Comparison of ENCODE assay signal across 8 cellular contexts in the genomic region with DNA sequence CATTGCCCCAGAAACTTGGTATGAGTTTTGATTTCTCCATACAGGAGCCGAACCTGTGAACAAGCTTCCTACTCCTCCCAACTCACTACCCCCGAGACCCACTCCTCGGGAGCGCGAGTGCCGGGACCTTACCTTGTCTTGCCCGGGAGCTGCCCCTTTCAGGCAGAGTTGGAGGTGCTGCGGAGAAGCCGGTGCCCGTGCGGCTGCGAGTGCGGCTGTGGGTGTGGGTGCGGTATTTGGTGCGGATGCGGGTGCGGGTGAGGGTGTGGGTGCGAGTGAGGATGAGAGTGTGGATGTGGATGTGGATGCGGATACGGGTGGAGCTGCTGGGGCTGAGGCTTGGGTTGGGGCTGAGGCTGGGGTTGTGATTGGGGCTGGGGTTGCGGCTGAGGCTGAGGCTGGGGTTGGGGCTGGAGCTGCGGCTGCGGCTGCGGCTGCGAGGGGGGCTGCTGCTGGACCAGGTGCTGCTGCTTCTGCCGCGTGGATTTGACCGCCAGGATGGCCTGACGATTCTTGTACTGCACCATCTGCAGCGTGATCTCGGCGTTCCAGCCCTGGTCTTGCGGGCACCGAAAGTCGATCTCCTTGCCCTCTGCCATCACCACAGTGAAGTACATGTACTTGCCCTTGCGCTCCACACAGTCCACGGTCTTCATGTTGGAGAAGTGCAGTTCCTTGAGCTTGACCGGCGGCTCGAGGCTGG. TPM values are rescaled to one million over a fixed set of nuclear protein-coding genes. Genes with fewer than 3 reads are reported as not detected.
DNase-seq lines count a peak whose midpoint lies in the region; ATAC-seq and TF ChIP-seq lines count a peak whose summit lies in the region.

No MANE protein-coding gene starts in this region.

- peak overlapping the region; percentile 76 for H3K4me3 ChIP-seq in naive thymus-derived CD4-positive, alpha-beta T cell (ENCODE audit: low read length)
- H3K4me3 ChIP-seq in suprapubic skin = peak overlapping the region; percentile 79

- H3K4me3 Mint-ChIP-seq in naive thymus-derived CD4-positive, alpha-beta T cell = peak overlapping the region; percentile 85 to 98 (median 93)

- peaks cover 5% of the 10 kb centered on the region in 2 donors for H3K4me1 ChIP-seq in naive thymus-derived CD4-positive, alpha-beta T cell (ENCODE audit: control insufficient read depth in 2 of 2, insufficient read depth in 2 of 2, low read length in 2 of 2)
- H3K4me1 ChIP-seq in suprapubic skin = peaks cover 25% of the 10 kb centered on the region

- peak overlapping the region; percentile 40 to 98 (median 76) for H3K27ac Mint-ChIP-seq in naive thymus-derived CD4-positive, alpha-beta T cell

- H3K36me3 ChIP-seq in naive thymus-derived CD4-positive, alpha-beta T cell (ENCODE audit: control insufficient read depth in 2 of 3, insufficient read depth in 3 of 3, low read length in 3 of 3) = no peaks in the 10 kb centered on the region
- H3K36me3 ChIP-seq in suprapubic skin = no peaks in the 10 kb centered on the region

- TF ChIP-seq EP300 in suprapubic skin (IDR thresholded peaks at IDR 0.05) = no peak

- CTCF ChIA-PET in naive thymus-derived CD4-positive, alpha-beta T cell (lab: Charles Lee) = interaction anchor here (1.3 kb wide), 1 partner anchor 519 kb away, joined by 4 read pairs; a partner anchor contains a TSS

- no peak for TF ChIP-seq CTCF in suprapubic skin (IDR thresholded peaks at IDR 0.05)

- H3K27me3 ChIP-seq in naive thymus-derived CD4-positive, alpha-beta T cell (ENCODE audit: control insufficient read depth in 2 of 2, insufficient read depth in 2 of 2, low read length in 2 of 2) = no peaks in the 10 kb centered on the region
- no peaks in the 10 kb centered on the region for H3K27me3 ChIP-seq in suprapubic skin

- peaks cover 0 to 18% (median 0%) of the 10 kb centered on the region in 5 donors for H3K36me3 Mint-ChIP-seq in naive thymus-derived CD4-positive, alpha-beta T cell

- H3K27me3 Mint-ChIP-seq in naive thymus-derived CD4-positive, alpha-beta T cell = peaks cover 0 to 5% (median 0%) of the 10 kb centered on the region in 5 donors

- ATAC-seq in esophagus mucosa (peak; percentile 4), HG03432 (IDR thresholded peaks at IDR 0.05; ENCODE audit: unreplicated experiment) (no peak)
- no peak for ATAC-seq in naive thymus-derived CD4-positive, alpha-beta T cell

- H3K9me3 Mint-ChIP-seq in naive thymus-derived CD4-positive, alpha-beta T cell = peaks cover 0 to 2% (median 0%) of the 10 kb centered on the region in 11 donors

- under 1% methylated on average over 36 of the region's 40 CpGs for WGBS in suprapubic skin

- TF ChIP-seq POLR2A in suprapubic skin (IDR thresholded peaks at IDR 0.05) = no peak

- peak overlapping the region; percentile 74 for H3K27ac ChIP-seq in naive thymus-derived CD4-positive, alpha-beta T cell (ENCODE audit: low read depth, low read length)
- H3K27ac ChIP-seq in suprapubic skin = peak overlapping the region; percentile 94

- POLR2A ChIA-PET in naive thymus-derived CD4-positive, alpha-beta T cell (lab: Charles Lee) = interaction anchor here (0.7 to 2.7 kb wide), 6 partner anchors 10 to 549 kb away, joined by 3 to 15 read pairs (median 6); a partner anchor contains a TSS

- no peaks in the 10 kb centered on the region for H3K9me3 ChIP-seq in naive thymus-derived CD4-positive, alpha-beta T cell (ENCODE audit: control insufficient read depth in 2 of 3, low read length in 3 of 3)
- no peaks in the 10 kb centered on the region for H3K9me3 ChIP-seq in suprapubic skin

- DNase-seq in NCI-H1092 treated with DMSO at 0.1 percent for 48 hours (lab: John Stamatoyannopoulos, UW) = peak; percentile 55
- DNase-seq in NCI-H1092 (lab: John Stamatoyannopoulos, UW) = no peak
- DNase-seq in NCI-H2227 (lab: John Stamatoyannopoulos, UW; ENCODE audit: unreplicated experiment) = peak; percentile 51
- peak; percentile 61 for DNase-seq in activated T-cell treated with anti-CD3 and anti-CD28 coated beads, Interleukin-2, amount 50 U/mL, for 1 hour
- peak; percentile 18 to 75 (median 44) for DNase-seq in naive thymus-derived CD4-positive, alpha-beta T cell
- DNase-seq in suprapubic skin (ENCODE audit: low spot score in 2 of 2) = peak; percentile 77 to 83

- intact Hi-C loops in naive thymus-derived CD4-positive, alpha-beta T cell (cut with micrococcal nuclease) = loop anchor here (1.0 to 10.0 kb wide), 17 partner anchors 10 to 1346 kb away; a partner anchor contains a TSS

- peaks cover 5 to 64% (median 23%) of the 10 kb centered on the region in 7 donors for H3K4me1 Mint-ChIP-seq in naive thymus-derived CD4-positive, alpha-beta T cell

RNA-seq across cellular contexts. Expression of a gene that starts 1.0 kb away (rescaled TPM):
- total RNA-seq in esophagus mucosa = 102 TPM
- total RNA-seq in naive thymus-derived CD4-positive, alpha-beta T cell = 10 to 100 TPM in 2 of 5 experiments, 1 to 10 TPM in 3; 1.1 to 25.1 (median 4.6) TPM
- polyA plus RNA-seq in naive thymus-derived CD4-positive, alpha-beta T cell = under 1 TPM; 0.20 to 0.29 TPM
- total RNA-seq in suprapubic skin = 10 to 100 TPM; 16.4 to 31.2 (median 23.3) TPM

RNA-seq across cellular contexts. Expression of a gene that starts 54.0 kb away (rescaled TPM):
- 194 TPM for total RNA-seq in esophagus mucosa
- total RNA-seq in naive thymus-derived CD4-positive, alpha-beta T cell = 100 to 1,000 TPM; 510 to 862 (median 625) TPM
- 100 to 1,000 TPM; 172 to 199 TPM for polyA plus RNA-seq in naive thymus-derived CD4-positive, alpha-beta T cell
- 100 to 1,000 TPM; 159 to 243 (median 186) TPM for total RNA-seq in suprapubic skin
